ENCODE assay signal across 10 cellular contexts in genomic region chr14:100297320-100298300, GRCh38. TPM values are rescaled to one million over a fixed set of nuclear protein-coding genes. Genes with fewer than 3 reads are reported as not detected.
DNase-seq lines count a peak whose midpoint lies in the region; ATAC-seq lines count a peak whose summit lies in the region.
"Had no signal": no experiment of that assay in that cellular context is flagged by ENCODE, and none has a peak within 500 bp of the region (broad histone marks: within the 10 kb centered on the region; RNA-seq: fewer than 3 reads in every experiment).

No MANE protein-coding gene starts in this region.

- H3K36me3 ChIP-seq in muscle layer of colon (ENCODE audit: insufficient read depth, low read length), result no peaks in the 10 kb centered on the region

- peak overlapping the region in 1 of 2 donors; percentile 60 for H3K4me3 ChIP-seq in muscle layer of colon (ENCODE audit: low read depth in 1 of 2, low read length in 2 of 2)

- CTCF ChIA-PET in activated CD4-positive, alpha-beta T cell treated with anti-CD3 and anti-CD28 coated beads for 36 hours (lab: Charles Lee), result interaction anchor here (0.6 to 1.7 kb wide), 2 partner anchors 8 to 16 kb away, joined by 4 to 5 read pairs; no protein-coding TSS in a partner anchor

- POLR2A ChIA-PET in activated CD4-positive, alpha-beta T cell treated with anti-CD3 and anti-CD28 coated beads for 36 hours (lab: Charles Lee), result no interaction called here

- no peaks in the 10 kb centered on the region for H3K27me3 Mint-ChIP-seq in dendritic cell treated with granulocyte-macrophage colony-stimulating factor and Interleukin-4, amounts not matched to agents 40 ng/mL and 50 ng/mL, for 4 days
- no peaks in the 10 kb centered on the region for H3K27me3 Mint-ChIP-seq in activated CD4-positive, alpha-beta T cell treated with anti-CD3 and anti-CD28 coated beads for 36 hours
- no peaks in the 10 kb centered on the region for H3K27me3 Mint-ChIP-seq in activated T-helper 2 cell treated with anti-CD3 and anti-CD28 coated beads, Interferon-gamma antibody, Interleukin-2, Interleukin-4, amounts not matched to agents 10 μg/mL and 5 μg/mL and 100 μg/mL, durations not matched to agents 14 hours and 24 hours and 36 hours (ENCODE audit: low read depth)

- peaks cover 40% of the 10 kb centered on the region for H3K36me3 Mint-ChIP-seq in dendritic cell treated with granulocyte-macrophage colony-stimulating factor and Interleukin-4, amounts not matched to agents 40 ng/mL and 50 ng/mL, for 4 days (ENCODE audit: low read depth)
- no peaks in the 10 kb centered on the region for H3K36me3 Mint-ChIP-seq in activated CD4-positive, alpha-beta T cell treated with anti-CD3 and anti-CD28 coated beads for 36 hours (ENCODE audit: low read depth)
- no peaks in the 10 kb centered on the region for H3K36me3 Mint-ChIP-seq in activated T-helper 2 cell treated with anti-CD3 and anti-CD28 coated beads, Interferon-gamma antibody, Interleukin-2, Interleukin-4, amounts not matched to agents 10 μg/mL and 5 μg/mL and 100 μg/mL, durations not matched to agents 14 hours and 24 hours and 36 hours (ENCODE audit: low read depth)

- peak overlapping the region; percentile 84 for H3K27ac Mint-ChIP-seq in dendritic cell treated with granulocyte-macrophage colony-stimulating factor and Interleukin-4, amounts not matched to agents 40 ng/mL and 50 ng/mL, for 4 days
- H3K27ac Mint-ChIP-seq in activated CD4-positive, alpha-beta T cell treated with anti-CD3 and anti-CD28 coated beads for 36 hours, result no peak overlapping the region
- no peak overlapping the region for H3K27ac Mint-ChIP-seq in activated T-helper 2 cell treated with anti-CD3 and anti-CD28 coated beads, Interferon-gamma antibody, Interleukin-2, Interleukin-4, amounts not matched to agents 10 μg/mL and 5 μg/mL and 100 μg/mL, durations not matched to agents 14 hours and 24 hours and 36 hours

- H3K27ac ChIP-seq in muscle layer of colon (ENCODE audit: low read depth, low read length), result peak overlapping the region; percentile 20
- H3K27ac ChIP-seq: epithelial cell of prostate had no signal

- intact Hi-C loops in dendritic cell treated with granulocyte-macrophage colony-stimulating factor and Interleukin-4, amounts not matched to agents 40 ng/mL and 50 ng/mL, for 4 days (cut with micrococcal nuclease), result no loop called here
- intact Hi-C loops in activated CD4-positive, alpha-beta T cell treated with anti-CD3 and anti-CD28 coated beads for 36 hours (cut with DNase I, micrococcal nuclease), result no loop called here
- intact Hi-C loops in activated T-helper 2 cell treated with anti-CD3 and anti-CD28 coated beads, Interferon-gamma antibody, Interleukin-2, Interleukin-4, amounts not matched to agents 10 μg/mL and 5 μg/mL and 100 μg/mL, durations not matched to agents 14 hours and 24 hours and 36 hours (cut with micrococcal nuclease), result no loop called here

- peak overlapping the region; percentile 62 for H3K4me3 Mint-ChIP-seq in dendritic cell treated with granulocyte-macrophage colony-stimulating factor and Interleukin-4, amounts not matched to agents 40 ng/mL and 50 ng/mL, for 4 days
- H3K4me3 Mint-ChIP-seq in activated CD4-positive, alpha-beta T cell treated with anti-CD3 and anti-CD28 coated beads for 36 hours, result no peak overlapping the region
- no peak overlapping the region for H3K4me3 Mint-ChIP-seq in activated T-helper 2 cell treated with anti-CD3 and anti-CD28 coated beads, Interferon-gamma antibody, Interleukin-2, Interleukin-4, amounts not matched to agents 10 μg/mL and 5 μg/mL and 100 μg/mL, durations not matched to agents 14 hours and 24 hours and 36 hours (ENCODE audit: low read depth)

- H3K4me1 Mint-ChIP-seq in dendritic cell treated with granulocyte-macrophage colony-stimulating factor and Interleukin-4, amounts not matched to agents 40 ng/mL and 50 ng/mL, for 4 days (ENCODE audit: low read depth), result peaks cover 59% of the 10 kb centered on the region
- peaks cover 3% of the 10 kb centered on the region for H3K4me1 Mint-ChIP-seq in activated CD4-positive, alpha-beta T cell treated with anti-CD3 and anti-CD28 coated beads for 36 hours
- peaks cover 2% of the 10 kb centered on the region for H3K4me1 Mint-ChIP-seq in activated T-helper 2 cell treated with anti-CD3 and anti-CD28 coated beads, Interferon-gamma antibody, Interleukin-2, Interleukin-4, amounts not matched to agents 10 μg/mL and 5 μg/mL and 100 μg/mL, durations not matched to agents 14 hours and 24 hours and 36 hours (ENCODE audit: low read depth)

- H3K9me3 Mint-ChIP-seq in dendritic cell treated with granulocyte-macrophage colony-stimulating factor and Interleukin-4, amounts not matched to agents 40 ng/mL and 50 ng/mL, for 4 days, result no peaks in the 10 kb centered on the region
- H3K9me3 Mint-ChIP-seq in activated CD4-positive, alpha-beta T cell treated with anti-CD3 and anti-CD28 coated beads for 36 hours (ENCODE audit: low read depth), result no peaks in the 10 kb centered on the region
- H3K9me3 Mint-ChIP-seq in activated T-helper 2 cell treated with anti-CD3 and anti-CD28 coated beads, Interferon-gamma antibody, Interleukin-2, Interleukin-4, amounts not matched to agents 10 μg/mL and 5 μg/mL and 100 μg/mL, durations not matched to agents 14 hours and 24 hours and 36 hours, result no peaks in the 10 kb centered on the region

- peak; percentile 78 for ATAC-seq in GM21526 (IDR thresholded peaks at IDR 0.05; ENCODE audit: low FRiP score, unreplicated experiment)
- ATAC-seq in activated CD4-positive, alpha-beta T cell treated with anti-CD3 and anti-CD28 coated beads for 36 hours, result no peak
- ATAC-seq: HCT116 had no signal

- H3K9ac ChIP-seq in muscle layer of colon (ENCODE audit: low read length), result peak overlapping the region; percentile 50

- H3K27me3 ChIP-seq in muscle layer of colon (ENCODE audit: control insufficient read depth in 1 of 2, insufficient read depth in 2 of 2, low read length in 2 of 2), result no peaks in the 10 kb centered on the region

- H3K9me3 ChIP-seq in muscle layer of colon (ENCODE audit: low read length), result no peaks in the 10 kb centered on the region

- peak; percentile 47 for DNase-seq in ELR (ENCODE audit: low read depth)
- peak; percentile 81 for DNase-seq in KBM-7
- no peak for DNase-seq in activated CD4-positive, alpha-beta T cell treated with anti-CD3 and anti-CD28 coated beads for 36 hours
- DNase-seq in D341Med (ENCODE audit: low spot score), result no peak
- DNase-seq in activated T-helper 2 cell treated with anti-CD3 and anti-CD28 coated beads, Interferon-gamma antibody, Interleukin-2, Interleukin-4, amounts not matched to agents 10 μg/mL and 5 μg/mL and 100 μg/mL, durations not matched to agents 14 hours and 24 hours and 36 hours (ENCODE audit: low spot score), result no peak

- in situ Hi-C loops in KBM-7 (cut with MboI; ENCODE audit: low pct_unique_long_range_greater_than_20kb, low sequenced_read_pairs), result no loop called here

- peaks cover 28% of the 10 kb centered on the region for H3K4me1 ChIP-seq in muscle layer of colon (ENCODE audit: insufficient read depth, low read length)

RNA-seq across cellular contexts. Expression of gene SLC25A29, which starts 8.6 kb away (rescaled TPM):
- 1 to 10 TPM; 5.4 to 5.8 TPM for total RNA-seq in activated CD4-positive, alpha-beta T cell treated with anti-CD3 and anti-CD28 coated beads for 36 hours
- 37.0 and 38.8 TPM in 2 replicates for total RNA-seq in activated T-helper 2 cell treated with anti-CD3 and anti-CD28 coated beads, Interferon-gamma antibody, Interleukin-2, Interleukin-4, amounts not matched to agents 10 μg/mL and 5 μg/mL and 100 μg/mL, durations not matched to agents 14 hours and 24 hours and 36 hours

RNA-seq across cellular contexts. Expression of gene SLC25A47, which starts 25.5 kb away (rescaled TPM):
- not detected for total RNA-seq in activated CD4-positive, alpha-beta T cell treated with anti-CD3 and anti-CD28 coated beads for 36 hours
- total RNA-seq in activated T-helper 2 cell treated with anti-CD3 and anti-CD28 coated beads, Interferon-gamma antibody, Interleukin-2, Interleukin-4, amounts not matched to agents 10 μg/mL and 5 μg/mL and 100 μg/mL, durations not matched to agents 14 hours and 24 hours and 36 hours, result not detected in 2 replicates

RNA-seq across cellular contexts. Expression of gene YY1, which starts 58.7 kb away (rescaled TPM):
- total RNA-seq in activated CD4-positive, alpha-beta T cell treated with anti-CD3 and anti-CD28 coated beads for 36 hours, result 100 to 1,000 TPM in 1 of 2 experiments, 10 to 100 TPM in 1; 99.7 to 104 TPM
- total RNA-seq in activated T-helper 2 cell treated with anti-CD3 and anti-CD28 coated beads, Interferon-gamma antibody, Interleukin-2, Interleukin-4, amounts not matched to agents 10 μg/mL and 5 μg/mL and 100 μg/mL, durations not matched to agents 14 hours and 24 hours and 36 hours, result 105 TPM in 2 replicates

Comparison
In these comparisons a context has a peak if more than half of its experiments do, and no peak if none do; other contexts are left out.
1. DNase-seq: peak in ELR (single experiment) and KBM-7 (single experiment); none in activated CD4-positive, alpha-beta T cell treated with anti-CD3 and anti-CD28 coated beads for 36 hours (single experiment), D341Med (single experiment) and activated T-helper 2 cell treated with anti-CD3 and anti-CD28 coated beads, Interferon-gamma antibody, Interleukin-2, Interleukin-4, amounts not matched to agents 10 μg/mL and 5 μg/mL and 100 μg/mL, durations not matched to agents 14 hours and 24 hours and 36 hours (single experiment).